2 cellular contexts compared by ENCODE assay signal in the genomic region with DNA sequence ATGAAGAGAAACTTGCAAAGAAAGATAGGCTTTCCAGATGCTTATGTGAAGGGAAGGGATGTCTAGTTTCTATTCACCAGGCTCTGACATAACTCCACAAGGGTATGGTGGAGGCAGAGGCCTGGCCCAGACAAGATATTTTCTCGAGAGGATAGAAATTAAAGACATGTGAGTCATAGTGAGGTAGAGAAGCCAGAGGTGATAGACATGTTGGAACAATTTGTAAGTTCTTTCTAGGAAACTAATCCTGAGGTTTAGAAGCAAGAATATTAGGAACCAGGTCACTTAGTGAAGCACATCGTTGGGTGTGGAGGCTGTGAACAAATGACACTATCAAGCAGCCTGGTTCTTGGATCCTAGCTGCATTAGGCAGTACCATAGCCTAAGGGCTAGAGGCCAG.
TF ChIP-seq lines count a peak whose summit lies in the region.

No MANE protein-coding gene starts in this region.

TF ChIP-seq in SK-N-SH treated with all-trans-retinoic acid at 6 μM for 48 hours, 23 proteins besides CTCF, POLR2A, EP300 and RAD21 (continued from another document):
- TF ChIP-seq, protein P1, sequence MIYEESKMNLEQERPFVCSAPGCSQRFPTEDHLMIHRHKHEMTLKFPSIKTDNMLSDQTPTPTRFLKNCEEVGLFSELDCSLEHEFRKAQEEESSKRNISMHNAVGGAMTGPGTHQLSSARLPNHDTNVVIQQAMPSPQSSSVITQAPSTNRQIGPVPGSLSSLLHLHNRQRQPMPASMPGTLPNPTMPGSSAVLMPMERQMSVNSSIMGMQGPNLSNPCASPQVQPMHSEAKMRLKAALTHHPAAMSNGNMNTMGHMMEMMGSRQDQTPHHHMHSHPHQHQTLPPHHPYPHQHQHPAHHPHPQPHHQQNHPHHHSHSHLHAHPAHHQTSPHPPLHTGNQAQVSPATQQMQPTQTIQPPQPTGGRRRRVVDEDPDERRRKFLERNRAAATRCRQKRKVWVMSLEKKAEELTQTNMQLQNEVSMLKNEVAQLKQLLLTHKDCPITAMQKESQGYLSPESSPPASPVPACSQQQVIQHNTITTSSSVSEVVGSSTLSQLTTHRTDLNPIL (CRISPR knock-in tag; IDR thresholded peaks at IDR 0.05; ENCODE audit: low read depth): no peak
- TF ChIP-seq, protein P2, sequence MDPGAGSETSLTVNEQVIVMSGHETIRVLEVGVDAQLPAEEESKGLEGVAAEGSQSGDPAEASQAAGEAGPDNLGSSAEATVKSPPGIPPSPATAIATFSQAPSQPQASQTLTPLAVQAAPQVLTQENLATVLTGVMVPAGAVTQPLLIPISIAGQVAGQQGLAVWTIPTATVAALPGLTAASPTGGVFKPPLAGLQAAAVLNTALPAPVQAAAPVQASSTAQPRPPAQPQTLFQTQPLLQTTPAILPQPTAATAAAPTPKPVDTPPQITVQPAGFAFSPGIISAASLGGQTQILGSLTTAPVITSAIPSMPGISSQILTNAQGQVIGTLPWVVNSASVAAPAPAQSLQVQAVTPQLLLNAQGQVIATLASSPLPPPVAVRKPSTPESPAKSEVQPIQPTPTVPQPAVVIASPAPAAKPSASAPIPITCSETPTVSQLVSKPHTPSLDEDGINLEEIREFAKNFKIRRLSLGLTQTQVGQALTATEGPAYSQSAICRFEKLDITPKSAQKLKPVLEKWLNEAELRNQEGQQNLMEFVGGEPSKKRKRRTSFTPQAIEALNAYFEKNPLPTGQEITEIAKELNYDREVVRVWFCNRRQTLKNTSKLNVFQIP (CRISPR knock-in tag; IDR thresholded peaks at IDR 0.05; ENCODE audit: borderline replicate concordance, low read depth): no peak
- TF ChIP-seq CSDC2 (CRISPR knock-in tag; IDR thresholded peaks at IDR 0.05): no peak
- no peak for TF ChIP-seq OSR1 (CRISPR knock-in tag; IDR thresholded peaks at IDR 0.05)
- TF ChIP-seq, protein P3, sequence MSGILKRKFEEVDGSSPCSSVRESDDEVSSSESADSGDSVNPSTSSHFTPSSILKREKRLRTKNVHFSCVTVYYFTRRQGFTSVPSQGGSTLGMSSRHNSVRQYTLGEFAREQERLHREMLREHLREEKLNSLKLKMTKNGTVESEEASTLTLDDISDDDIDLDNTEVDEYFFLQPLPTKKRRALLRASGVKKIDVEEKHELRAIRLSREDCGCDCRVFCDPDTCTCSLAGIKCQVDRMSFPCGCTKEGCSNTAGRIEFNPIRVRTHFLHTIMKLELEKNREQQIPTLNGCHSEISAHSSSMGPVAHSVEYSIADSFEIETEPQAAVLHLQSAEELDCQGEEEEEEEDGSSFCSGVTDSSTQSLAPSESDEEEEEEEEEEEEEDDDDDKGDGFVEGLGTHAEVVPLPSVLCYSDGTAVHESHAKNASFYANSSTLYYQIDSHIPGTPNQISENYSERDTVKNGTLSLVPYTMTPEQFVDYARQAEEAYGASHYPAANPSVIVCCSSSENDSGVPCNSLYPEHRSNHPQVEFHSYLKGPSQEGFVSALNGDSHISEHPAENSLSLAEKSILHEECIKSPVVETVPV (CRISPR knock-in tag; IDR thresholded peaks at IDR 0.05): no peak
TF ChIP-seq in SK-N-SH treated with all-trans-retinoic acid at 6 μM for 48 hours: peak in this region for 0.

TF ChIP-seq in SK-N-SH, 30 proteins besides CTCF, POLR2A, EP300 and RAD21 (continued from another document):
- TF ChIP-seq FOXJ3 (CRISPR knock-in tag; IDR thresholded peaks at IDR 0.05): no peak
- no peak for TF ChIP-seq POLR2AphosphoS5 (IDR thresholded peaks at IDR 0.05; ENCODE audit: low read depth, low read length)
- TF ChIP-seq TCF12 (IDR thresholded peaks at IDR 0.05): no peak
- no peak for TF ChIP-seq NFIC (IDR thresholded peaks at IDR 0.05; ENCODE audit: borderline replicate concordance)
- TF ChIP-seq TEAD4 (IDR thresholded peaks at IDR 0.05; ENCODE audit: borderline replicate concordance, insufficient read depth): no peak
- no peak for TF ChIP-seq YY1 (IDR thresholded peaks at IDR 0.05; ENCODE audit: low read depth)
- no peak for TF ChIP-seq EZH2phosphoT487 (IDR thresholded peaks at IDR 0.05; ENCODE audit: borderline replicate concordance, low read depth)
- no peak for TF ChIP-seq MEF2A (IDR thresholded peaks at IDR 0.05; ENCODE audit: borderline replicate concordance, low read depth)
- no peak for TF ChIP-seq CHD2 (IDR thresholded peaks at IDR 0.05; ENCODE audit: low read length, partially characterized antibody)
- TF ChIP-seq, protein P4, sequence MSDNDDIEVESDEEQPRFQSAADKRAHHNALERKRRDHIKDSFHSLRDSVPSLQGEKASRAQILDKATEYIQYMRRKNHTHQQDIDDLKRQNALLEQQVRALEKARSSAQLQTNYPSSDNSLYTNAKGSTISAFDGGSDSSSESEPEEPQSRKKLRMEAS (IDR thresholded peaks at IDR 0.05; ENCODE audit: low read depth): no peak
